Comparison of ENCODE assay signal across 1 cellular context in the genomic region with DNA sequence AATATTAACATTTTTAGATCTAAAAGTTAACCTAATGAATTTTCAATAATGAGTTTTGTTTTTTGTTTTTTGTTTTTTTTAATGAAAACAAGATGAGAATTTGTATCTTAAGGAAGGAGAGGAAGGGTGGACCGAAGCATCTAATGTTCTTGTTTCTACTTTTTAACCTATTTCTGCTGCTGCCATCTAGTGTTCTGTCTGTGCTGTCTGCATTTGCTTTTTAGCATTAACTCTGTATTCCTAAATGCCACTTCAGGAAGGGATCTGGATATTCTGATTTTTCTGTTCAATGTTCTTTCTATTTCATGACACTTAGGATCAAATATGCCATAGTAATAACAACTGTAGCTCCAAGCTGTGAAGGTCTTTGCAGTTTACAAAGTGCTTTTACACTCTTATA.
TF ChIP-seq lines count a peak whose summit lies in the region.

No MANE protein-coding gene starts in this region.

TF ChIP-seq in GM12878, 131 proteins besides CTCF, POLR2A, EP300 and RAD21 (continued from another document):
- TF ChIP-seq MTA2 (IDR thresholded peaks at IDR 0.05; ENCODE audit: low read depth) (no peak), PAX8 (IDR thresholded peaks at IDR 0.05) (no peak), BCL11A (IDR thresholded peaks at IDR 0.05; ENCODE audit: low read depth, low read length) (no peak), NR2F1 (conservative IDR thresholded peaks at IDR 0.05) (no peak), SMC3 (IDR thresholded peaks at IDR 0.05; ENCODE audit: borderline replicate concordance, low read length) (no peak; the same call in 1 of the 2 replicates), ATF7 (IDR thresholded peaks at IDR 0.05; ENCODE audit: low read depth) (no peak), MYC (IDR thresholded peaks at IDR 0.05; ENCODE audit: insufficient read depth, insufficient read length, insufficient replicate concordance, low read length, severe bottlenecking) (no peak), BRCA1 (IDR thresholded peaks at IDR 0.05; ENCODE audit: low read depth, low read length) (no peak), ESRRA (IDR thresholded peaks at IDR 0.05; ENCODE audit: low read length) (no peak)
- TF ChIP-seq, protein P1, sequence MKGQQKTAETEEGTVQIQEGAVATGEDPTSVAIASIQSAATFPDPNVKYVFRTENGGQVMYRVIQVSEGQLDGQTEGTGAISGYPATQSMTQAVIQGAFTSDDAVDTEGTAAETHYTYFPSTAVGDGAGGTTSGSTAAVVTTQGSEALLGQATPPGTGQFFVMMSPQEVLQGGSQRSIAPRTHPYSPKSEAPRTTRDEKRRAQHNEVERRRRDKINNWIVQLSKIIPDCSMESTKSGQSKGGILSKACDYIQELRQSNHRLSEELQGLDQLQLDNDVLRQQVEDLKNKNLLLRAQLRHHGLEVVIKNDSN (IDR thresholded peaks at IDR 0.05; ENCODE audit: borderline replicate concordance, extremely low read length, insufficient read depth, low read depth, low read length) = no peak
